Comparison of ENCODE assay signal across 11 cellular contexts in genomic region chr4:113052379-113052951, GRCh38. TPM values are rescaled to one million over a fixed set of nuclear protein-coding genes. Genes with fewer than 3 reads are reported as not detected.
DNase-seq lines count a peak whose midpoint lies in the region; ATAC-seq and TF ChIP-seq lines count a peak whose summit lies in the region.
"Had no signal": no experiment of that assay in that cellular context is flagged by ENCODE, and none has a peak within 500 bp of the region (broad histone marks: within the 10 kb centered on the region; RNA-seq: fewer than 3 reads in every experiment).

No MANE protein-coding gene starts in this region.

- H3K27ac ChIP-seq in OCI-LY3 (ENCODE audit: low read length): peak overlapping the region; percentile 1; the same call in 1 of the 2 replicates
- H3K27ac ChIP-seq in effector memory CD4-positive, alpha-beta T cell (ENCODE audit: insufficient read depth, low read length, poor library complexity, severe bottlenecking): no peak overlapping the region
- H3K27ac ChIP-seq: A549, heart right ventricle, SK-N-MC had no signal

- H3K36me3 ChIP-seq in OCI-LY3 (replicated peaks; ENCODE audit: low read depth, low read length): no peaks in the 10 kb centered on the region
- no peaks in the 10 kb centered on the region for H3K36me3 ChIP-seq in effector memory CD4-positive, alpha-beta T cell (ENCODE audit: control insufficient read depth, insufficient read depth, low read length)
- H3K36me3 ChIP-seq: heart right ventricle had no signal

- peak; percentile 87 for ATAC-seq in HG02798 (IDR thresholded peaks at IDR 0.05; ENCODE audit: poor library complexity, unreplicated experiment)
- ATAC-seq: A549 had no signal

- H4K20me1 ChIP-seq in OCI-LY3 (ENCODE audit: insufficient read depth, low read length): no peaks in the 10 kb centered on the region

- no peak overlapping the region for H2AFZ ChIP-seq in OCI-LY3 (ENCODE audit: low read depth, low read length)

- H3K9me3 ChIP-seq in OCI-LY3 (ENCODE audit: insufficient read depth, low read length): no peaks in the 10 kb centered on the region
- H3K9me3 ChIP-seq in effector memory CD4-positive, alpha-beta T cell (ENCODE audit: control insufficient read depth, low read length): no peaks in the 10 kb centered on the region
- H3K9me3 ChIP-seq: A549, heart right ventricle had no signal

- H3K4me3 ChIP-seq in OCI-LY3 (ENCODE audit: low read length): peak overlapping the region; percentile 23
- no peak overlapping the region for H3K4me3 ChIP-seq in effector memory CD4-positive, alpha-beta T cell (ENCODE audit: insufficient read depth, low read depth, low read length, poor library complexity, severe bottlenecking)
- H3K4me3 ChIP-seq: A549, heart right ventricle, SK-N-MC had no signal

- no peak for TF ChIP-seq CTCF in OCI-LY3 (IDR thresholded peaks at IDR 0.05; ENCODE audit: low read depth, low read length)

- H3K9ac ChIP-seq in OCI-LY3 (ENCODE audit: low read length): peak overlapping the region; percentile 15; the same call in 1 of the 2 replicates

- no peaks in the 10 kb centered on the region for H3K79me2 ChIP-seq in OCI-LY3 (ENCODE audit: low read length)

- DNase-seq in NCI-H146 (lab: John Stamatoyannopoulos, UW) (peak; percentile 29), NCI-H146 treated with DMSO at 0.1 percent for 48 hours (lab: John Stamatoyannopoulos, UW; ENCODE audit: unreplicated experiment) (no peak), occipital lobe (lab: John Stamatoyannopoulos, UW) (peak; percentile 18), NCI-H524 (lab: John Stamatoyannopoulos, UW) (no peak)
- DNase-seq in stimulated activated CD4-positive, alpha-beta T cell treated with anti-CD3 and anti-CD28 coated beads, Interleukin-4, amount 100 ng/mL, for 24 hours: no peak
- DNase-seq in effector memory CD4-positive, alpha-beta T cell: no peak
- DNase-seq: heart right ventricle had no signal

- no peaks in the 10 kb centered on the region for H3K27me3 ChIP-seq in OCI-LY3 (ENCODE audit: low read depth, low read length)
- H3K27me3 ChIP-seq in effector memory CD4-positive, alpha-beta T cell (replicated peaks; ENCODE audit: control insufficient read depth, insufficient read depth, low read length, poor library complexity, severe bottlenecking): no peaks in the 10 kb centered on the region
- H3K27me3 ChIP-seq: heart right ventricle had no signal

- H3K4me2 ChIP-seq in OCI-LY3 (ENCODE audit: low read length): peak overlapping the region; percentile 60
- H3K4me2 ChIP-seq: A549 had no signal

- peaks cover 25% of the 10 kb centered on the region for H3K4me1 ChIP-seq in OCI-LY3 (ENCODE audit: low read length)
- H3K4me1 ChIP-seq in effector memory CD4-positive, alpha-beta T cell (ENCODE audit: control insufficient read depth, insufficient read depth, low read length, poor library complexity, severe bottlenecking): no peaks in the 10 kb centered on the region
- H3K4me1 ChIP-seq: A549 had no signal

RNA-seq across cellular contexts. Expression of gene ANK2, which starts 3.0 kb away (rescaled TPM):
- total RNA-seq in occipital lobe: 648 TPM

Comparison
In these comparisons a context has a peak if more than half of its experiments do, and no peak if none do; other contexts are left out.
1. DNase-seq: peak in NCI-H146 (single experiment) and occipital lobe (single experiment); none in NCI-H146 treated with DMSO at 0.1 percent for 48 hours (single experiment), stimulated activated CD4-positive, alpha-beta T cell treated with anti-CD3 and anti-CD28 coated beads, Interleukin-4, amount 100 ng/mL, for 24 hours (single experiment), effector memory CD4-positive, alpha-beta T cell (0 of 3) and NCI-H524 (0 of 2).